ENCODE assay signal across 8 cellular contexts in the genomic region with DNA sequence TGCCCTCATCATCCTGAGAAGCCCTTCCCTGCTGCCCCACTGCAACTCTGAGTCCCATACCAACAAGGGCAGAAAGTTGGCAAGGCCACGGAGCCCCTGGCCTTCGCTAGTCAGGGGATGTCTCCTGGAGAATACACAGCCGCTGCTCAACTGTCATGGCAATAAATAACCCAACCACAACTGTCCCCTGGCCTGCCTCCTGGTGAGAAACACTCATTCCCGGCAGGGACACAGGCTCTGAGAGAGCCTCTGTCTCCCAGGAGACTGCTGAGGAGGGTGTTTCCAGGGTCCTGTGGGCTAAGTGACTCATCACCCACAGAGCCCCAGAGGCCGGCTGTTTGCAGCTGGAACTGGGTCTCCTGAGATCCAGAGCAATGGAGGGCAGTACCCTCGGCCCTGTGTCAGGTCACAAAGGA.
DNase-seq lines count a peak whose midpoint lies in the region; ATAC-seq, FAIRE-seq and TF ChIP-seq lines count a peak whose summit lies in the region.

No MANE protein-coding gene starts in this region.

- no peak for TF ChIP-seq CTCF in mucosa of descending colon (IDR thresholded peaks at IDR 0.05)

- DNase-seq in SJCRH30 (peak; percentile 61 to 66), mucosa of descending colon (peak in 1 of 3 donors; percentile 21), T-helper 9 cell (no peak), GM12892 (ENCODE audit: insufficient read length) (no peak), H7 (no peak), HuH-7.5 (ENCODE audit: low spot score) (no peak)

- no peak overlapping the region for H3K27ac ChIP-seq in SJCRH30

- ATAC-seq in GM18873 (IDR thresholded peaks at IDR 0.05; ENCODE audit: low FRiP score, unreplicated experiment): peak; percentile 83
- peak; percentile 72 for ATAC-seq in HG02870 (IDR thresholded peaks at IDR 0.05; ENCODE audit: unreplicated experiment)
- ATAC-seq in mucosa of descending colon: peak; percentile 56

- intact Hi-C loops in mucosa of descending colon (cut with DNase I, micrococcal nuclease): no loop called here

- H3K4me1 ChIP-seq in SJCRH30: no peaks in the 10 kb centered on the region
- H3K4me1 ChIP-seq in mucosa of descending colon (ENCODE audit: low read depth): no peaks in the 10 kb centered on the region

- H3K36me3 ChIP-seq in SJCRH30 (no peaks in the 10 kb centered on the region), mucosa of descending colon (ENCODE audit: low read depth) (no peaks in the 10 kb centered on the region), H7 (replicated peaks; ENCODE audit: control insufficient read depth, insufficient read depth, low read length) (no peaks in the 10 kb centered on the region)

- TF ChIP-seq POLR2A in GM12892 (IDR thresholded peaks at IDR 0.05; ENCODE audit: low read depth, low read length): no peak

- FAIRE-seq in GM12892 (lab: Jason Lieb, UNC): no peak

- no peaks in the 10 kb centered on the region for H3K27me3 ChIP-seq in SJCRH30
- no peaks in the 10 kb centered on the region for H3K27me3 ChIP-seq in H7 (ENCODE audit: control insufficient read depth, insufficient read depth, low read length)

- H3K4me3 ChIP-seq in SJCRH30 (no peak overlapping the region), mucosa of descending colon (no peak overlapping the region), H7 (ENCODE audit: insufficient read depth, low read depth, low read length) (no peak overlapping the region)

- H3K9me3 ChIP-seq in SJCRH30 (replicated peaks): no peaks in the 10 kb centered on the region
- H3K9me3 ChIP-seq in mucosa of descending colon: no peaks in the 10 kb centered on the region

Comparison
In these comparisons a context has a peak if more than half of its experiments do, and no peak if none do; other contexts are left out.
1. DNase-seq: peak in SJCRH30 (2 of 2); none in T-helper 9 cell (single experiment), GM12892 (single experiment), H7 (single experiment) and HuH-7.5 (single experiment).
2. Peak in every context shown above with its lines, with median percentiles within 50 percentile points of each other: ATAC-seq.